14 cellular contexts compared by ENCODE assay signal in the genomic region with DNA sequence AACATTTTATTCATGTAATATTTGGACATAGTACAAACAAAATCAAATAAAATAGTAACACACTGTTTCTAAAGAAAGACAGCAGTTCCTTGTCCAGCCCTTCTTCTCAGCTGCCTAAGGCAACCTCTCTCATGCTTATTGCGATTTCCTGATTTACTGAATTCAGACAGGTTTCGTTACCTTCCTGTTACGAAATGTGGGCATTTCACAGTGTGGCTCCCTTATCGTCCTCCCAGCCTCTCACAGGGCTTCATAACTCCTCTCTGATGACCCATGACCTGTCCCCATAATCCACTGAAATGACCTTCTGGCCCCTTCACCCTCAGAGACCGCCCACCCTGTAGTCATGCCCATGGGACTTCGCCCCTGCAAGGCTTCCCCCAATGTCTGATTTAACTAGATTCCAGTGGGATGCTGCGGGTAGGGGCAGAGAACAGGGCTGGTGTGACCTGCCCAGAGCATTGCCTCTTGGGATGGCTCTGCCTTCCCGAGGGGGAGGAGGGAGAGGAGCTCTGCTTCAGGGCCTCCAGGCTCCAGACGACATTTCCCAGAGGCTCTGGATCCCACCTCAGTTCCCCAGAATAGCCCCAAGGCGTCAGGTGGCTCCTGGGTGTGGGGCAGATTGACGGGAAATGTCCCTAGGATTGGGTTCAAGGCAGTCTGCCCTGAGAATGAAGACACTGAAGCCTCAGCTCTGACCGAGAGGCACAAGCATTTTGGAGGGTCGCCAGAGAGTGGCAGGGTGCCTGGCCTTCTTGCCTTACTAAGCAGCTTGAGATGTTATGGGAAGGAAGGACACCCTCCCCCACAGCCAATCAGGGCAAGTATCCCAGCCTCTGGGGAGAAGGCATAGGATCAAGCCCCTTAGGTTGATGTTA. TPM values are rescaled to one million over a fixed set of nuclear protein-coding genes. Genes with fewer than 3 reads are reported as not detected.
DNase-seq lines count a peak whose midpoint lies in the region; ATAC-seq and TF ChIP-seq lines count a peak whose summit lies in the region.
"Had no signal": no experiment of that assay in that cellular context is flagged by ENCODE, and none has a peak within 500 bp of the region (broad histone marks: within the 10 kb centered on the region; RNA-seq: fewer than 3 reads in every experiment).

No MANE protein-coding gene starts in this region.

- no peaks in the 10 kb centered on the region for H3K9me3 ChIP-seq in Panc1 (ENCODE audit: control insufficient read depth, insufficient read depth, low read depth, low read length)
- no peaks in the 10 kb centered on the region for H3K9me3 ChIP-seq in spleen

- H3K27me3 Mint-ChIP-seq in chondrocyte (ENCODE audit: low read depth): no peaks in the 10 kb centered on the region
- H3K27me3 Mint-ChIP-seq: activated CD4-positive, alpha-beta memory T cell treated with anti-CD3 and anti-CD28 coated beads for 36 hours had no signal

- TF ChIP-seq CTCF in Panc1 (IDR thresholded peaks at IDR 0.05) (no peak), spleen (IDR thresholded peaks at IDR 0.05 in 8 of 11, conservative IDR thresholded peaks at IDR 0.05 in 3 of 11) (no peak), chondrocyte (IDR thresholded peaks at IDR 0.05) (no peak)

- peaks cover 33% of the 10 kb centered on the region for H3K4me1 Mint-ChIP-seq in chondrocyte (ENCODE audit: low read depth)
- H3K4me1 Mint-ChIP-seq: stimulated activated naive CD8-positive, alpha-beta T cell treated with anti-CD3 and anti-CD28 coated beads, Interleukin-15, amount 100 ng/mL, for 72 hours; T-cell had no signal

- no peaks in the 10 kb centered on the region for H3K27me3 ChIP-seq in Panc1 (ENCODE audit: control insufficient read depth, insufficient read depth, low read length)
- H3K27me3 ChIP-seq in spleen (replicated peaks in 1 of 7): peaks cover 0 to 6% (median 0%) of the 10 kb centered on the region in 7 donors
- H3K27me3 ChIP-seq in H7 (ENCODE audit: control insufficient read depth, insufficient read depth, low read length): no peaks in the 10 kb centered on the region

- no peaks in the 10 kb centered on the region; the same call in 1 of the 2 replicates for H3K36me3 ChIP-seq in Panc1 (ENCODE audit: control insufficient read depth, insufficient read depth, low read length)
- peaks cover 0 to 57% (median 0%) of the 10 kb centered on the region in 6 donors for H3K36me3 ChIP-seq in spleen
- H3K36me3 ChIP-seq in H7 (replicated peaks; ENCODE audit: control insufficient read depth, insufficient read depth, low read length): no peaks in the 10 kb centered on the region

- H3K27ac Mint-ChIP-seq in chondrocyte (ENCODE audit: unreplicated experiment): no peak overlapping the region
- H3K27ac Mint-ChIP-seq: activated CD4-positive, alpha-beta memory T cell treated with anti-CD3 and anti-CD28 coated beads for 36 hours; stimulated activated naive CD8-positive, alpha-beta T cell treated with anti-CD3 and anti-CD28 coated beads, Interleukin-15, amount 100 ng/mL, for 72 hours; T-cell had no signal

- no peaks in the 10 kb centered on the region for H3K36me3 Mint-ChIP-seq in chondrocyte (ENCODE audit: low read depth)
- H3K36me3 Mint-ChIP-seq: activated CD4-positive, alpha-beta memory T cell treated with anti-CD3 and anti-CD28 coated beads for 36 hours; T-cell had no signal

- intact Hi-C loops in Panc1 (cut with micrococcal nuclease; ENCODE audit: unreplicated experiment) (no loop called here), head of caudate nucleus (cut with DNase I) (no loop called here), spleen (cut with DNase I; ENCODE audit: low total_unique reads) (no loop called here)

- H3K4me3 Mint-ChIP-seq in chondrocyte (ENCODE audit: unreplicated experiment): no peak overlapping the region
- H3K4me3 Mint-ChIP-seq: activated CD4-positive, alpha-beta memory T cell treated with anti-CD3 and anti-CD28 coated beads for 36 hours; stimulated activated naive CD8-positive, alpha-beta T cell treated with anti-CD3 and anti-CD28 coated beads, Interleukin-15, amount 100 ng/mL, for 72 hours; T-cell had no signal

- no peaks in the 10 kb centered on the region for H3K9me3 Mint-ChIP-seq in chondrocyte (ENCODE audit: low read depth)
- H3K9me3 Mint-ChIP-seq: activated CD4-positive, alpha-beta memory T cell treated with anti-CD3 and anti-CD28 coated beads for 36 hours; stimulated activated naive CD8-positive, alpha-beta T cell treated with anti-CD3 and anti-CD28 coated beads, Interleukin-15, amount 100 ng/mL, for 72 hours; T-cell had no signal

- CTCF ChIA-PET in Panc1 (lab: Charles Lee): no interaction called here

- in situ Hi-C loops in Panc1 (cut with HindIII; ENCODE audit: low pct_unique_long_range_greater_than_20kb, low sequenced_read_pairs): no loop called here

- 0 out of 2 replicates have a peak overlapping the region, but pooled peaks have one; percentile 6 for H3K27ac ChIP-seq in Panc1 (ENCODE audit: low read length)
- peak overlapping the region in 7 of 8 donors; percentile 60 to 95 (median 86) for H3K27ac ChIP-seq in spleen

- ATAC-seq in Panc1 (no peak), GM19397 (IDR thresholded peaks at IDR 0.05; ENCODE audit: unreplicated experiment) (no peak)
- ATAC-seq: stimulated activated naive CD8-positive, alpha-beta T cell treated with anti-CD3 and anti-CD28 coated beads, Interleukin-15, amount 100 ng/mL, for 72 hours; T-cell had no signal

- POLR2A ChIA-PET in Panc1 (lab: Charles Lee): interaction anchor here (0.7 kb wide), 1 partner anchor 31 kb away, joined by 6 read pairs; no protein-coding TSS in a partner anchor

- H3K4me3 ChIP-seq in Panc1 (ENCODE audit: low read depth in 2 of 2, low read length in 2 of 2) (no peak overlapping the region), spleen (peak overlapping the region in 1 of 8 donors; percentile 37), H7 (ENCODE audit: insufficient read depth, low read depth, low read length) (no peak overlapping the region)

- DNase-seq in ELF-1 (ENCODE audit: low read depth, low spot score) (peak; percentile 42), Panc1 (ENCODE audit: low read depth, low spot score) (no peak), head of caudate nucleus (peak in 39 of 42 donors; percentile 41 to 85 (median 66)), spleen (no peak), NCI-H1436 (lab: John Stamatoyannopoulos, UW) (no peak), chondrocyte (ENCODE audit: low spot score) (no peak), H7 (no peak)
- DNase-seq: activated CD4-positive, alpha-beta memory T cell treated with anti-CD3 and anti-CD28 coated beads for 36 hours; Karpas-422; NCI-H510A treated with DMSO at 0.1 percent for 48 hours; stimulated activated CD4-positive, alpha-beta T cell treated with anti-CD3 and anti-CD28 coated beads, Interleukin-4, amount 100 ng/mL, for 1 hour; stimulated activated naive CD8-positive, alpha-beta T cell treated with anti-CD3 and anti-CD28 coated beads, Interleukin-15, amount 100 ng/mL, for 72 hours; T-cell had no signal

- peaks cover 22% of the 10 kb centered on the region for H3K4me1 ChIP-seq in Panc1 (ENCODE audit: control insufficient read depth, insufficient read depth, low read length)
- peaks cover 0 to 45% (median 23%) of the 10 kb centered on the region in 6 donors for H3K4me1 ChIP-seq in spleen

- TF ChIP-seq POLR2A in spleen (IDR thresholded peaks at IDR 0.05): no peak

- no TSS peak for BruUV-seq in Panc1 (replicated peaks; lab: Mats Ljungman, UMichigan)

- 40 to 72% (median 51%) methylated on average over 11 to 13 of the region's 13 CpGs for WGBS in spleen, 5 donors

RNA-seq across cellular contexts. Expression of a gene that starts 20.6 kb away (rescaled TPM):
- total RNA-seq in Panc1 (2021; ENCODE audit: unreplicated experiment): 507 TPM
- 830 TPM for polyA plus RNA-seq in Panc1 (2012; ENCODE audit: insufficient read length)
- 10 to 100 TPM in 5 of 7 donors, 1 to 10 TPM in 2; 8.7 to 63.6 (median 30.7) TPM for total RNA-seq in spleen
- 1 to 10 TPM in 2 of 3 donors, under 1 TPM in 1; 0.50 to 3.5 (median 3.3) TPM for polyA plus RNA-seq in spleen
- 20.9 to 74.9 TPM (median 72.6 TPM) in 3 replicates for total RNA-seq in chondrocyte
- 2.0 and 2.1 TPM in 2 replicates for total RNA-seq in H7 (2014; rRNA removed; shearing (Covaris generic))
- total RNA-seq: activated CD4-positive, alpha-beta memory T cell treated with anti-CD3 and anti-CD28 coated beads for 36 hours had no signal

RNA-seq across cellular contexts. Expression of a gene that starts 44.8 kb away (rescaled TPM):
- 212 TPM for total RNA-seq in Panc1 (2021; ENCODE audit: unreplicated experiment)
- 188 TPM for polyA plus RNA-seq in Panc1 (2012; ENCODE audit: insufficient read length)
- total RNA-seq in spleen: 100 to 1,000 TPM in 3 of 7 donors, 10 to 100 TPM in 4; 82.9 to 132 (median 84.0) TPM
- 10 to 100 TPM; 49.1 to 85.0 (median 75.4) TPM for polyA plus RNA-seq in spleen
- 54.7 to 70.1 TPM (median 57.7 TPM) in 3 replicates for total RNA-seq in chondrocyte
- 225 and 238 TPM in 2 replicates for total RNA-seq in H7 (2014; rRNA removed; shearing (Covaris generic))

Comparison
In these comparisons a context has a peak if more than half of its experiments do, and no peak if none do; other contexts are left out.
1. DNase-seq: peak in ELF-1 (single experiment) and head of caudate nucleus (39 of 42); none in Panc1 (single experiment), spleen (single experiment), NCI-H1436 (single experiment), chondrocyte (single experiment) and H7 (single experiment).